Comparison of ENCODE assay signal across 8 cellular contexts in genomic region chr19:3154957-3155736, GRCh38. TPM values are rescaled to one million over a fixed set of nuclear protein-coding genes. Genes with fewer than 3 reads are reported as not detected.
A peak's percentile ranks its signal among the peaks of the same experiment; 100 is the strongest.
DNase-seq lines count a peak whose midpoint lies in the region; ATAC-seq lines count a peak whose summit lies in the region.

No MANE protein-coding gene starts in this region.

- peak overlapping the region; percentile 45 to 78 (median 70) for H3K4me3 Mint-ChIP-seq in CD4-positive, CD25-positive, alpha-beta regulatory T cell

- H3K4me1 ChIP-seq in CD4-positive, CD25-positive, alpha-beta regulatory T cell (ENCODE audit: control insufficient read depth, insufficient read depth, low read length, poor library complexity, severe bottlenecking), result peaks cover 20% of the 10 kb centered on the region

- H3K4me1 Mint-ChIP-seq in CD4-positive, CD25-positive, alpha-beta regulatory T cell, result peaks cover 0 to 13% (median 9%) of the 10 kb centered on the region in 4 donors

- peak overlapping the region; percentile 69 for H3K27ac ChIP-seq in CD4-positive, CD25-positive, alpha-beta regulatory T cell (ENCODE audit: insufficient read depth, low read length, poor library complexity, severe bottlenecking)

- peak overlapping the region; percentile 64 for H3K4me3 ChIP-seq in CD4-positive, CD25-positive, alpha-beta regulatory T cell (ENCODE audit: low read depth, low read length)

- intact Hi-C loops in posterior vena cava (cut with DNase I), result loop anchor here in 1 of 2 donors (2.0 kb wide), 1 partner anchor 26 kb away; no protein-coding TSS in a partner anchor

- H3K9me3 Mint-ChIP-seq in CD4-positive, CD25-positive, alpha-beta regulatory T cell, result peaks cover 0 to 3% (median 0%) of the 10 kb centered on the region in 7 donors

- ATAC-seq in CD4-positive, CD25-positive, alpha-beta regulatory T cell (ENCODE audit: low read depth in 2 of 2), result peak; percentile 84 to 87
- ATAC-seq in GM21576 (IDR thresholded peaks at IDR 0.05; ENCODE audit: unreplicated experiment), result peak; percentile 65
- peak; percentile 80 for ATAC-seq in esophagus mucosa

- no peaks in the 10 kb centered on the region for H3K27me3 Mint-ChIP-seq in CD4-positive, CD25-positive, alpha-beta regulatory T cell

- peaks cover 3% of the 10 kb centered on the region for H3K36me3 ChIP-seq in CD4-positive, CD25-positive, alpha-beta regulatory T cell (ENCODE audit: control insufficient read depth, insufficient read depth, low read length)

- DNase-seq in CD4-positive, CD25-positive, alpha-beta regulatory T cell, result peak; percentile 55 to 91 (median 64)
- DNase-seq in NCI-H2171 treated with DMSO at 0.1 percent for 48 hours (lab: John Stamatoyannopoulos, UW), result peak; percentile 98
- DNase-seq in activated CD8-positive, alpha-beta memory T cell treated with anti-CD3 and anti-CD28 coated beads, Interleukin-2, amount 50 U/mL, for 1 hour (ENCODE audit: extremely low read depth), result peak; percentile 71
- DNase-seq in posterior vena cava (ENCODE audit: low spot score), result peak; percentile 95
- no peak for DNase-seq in NCI-H2107 (lab: John Stamatoyannopoulos, UW)
- DNase-seq in HT-29 (ENCODE audit: low spot score), result no peak

- H3K27me3 ChIP-seq in CD4-positive, CD25-positive, alpha-beta regulatory T cell (ENCODE audit: control insufficient read depth, insufficient read depth, low read length), result no peaks in the 10 kb centered on the region

- H3K27ac Mint-ChIP-seq in CD4-positive, CD25-positive, alpha-beta regulatory T cell, result peak overlapping the region in 2 of 3 donors; percentile 60 to 84

- H3K36me3 Mint-ChIP-seq in CD4-positive, CD25-positive, alpha-beta regulatory T cell, result peaks cover 1% of the 10 kb centered on the region

- no peaks in the 10 kb centered on the region for H3K9me3 ChIP-seq in CD4-positive, CD25-positive, alpha-beta regulatory T cell (ENCODE audit: control insufficient read depth in 2 of 2, low read length in 2 of 2)

RNA-seq across cellular contexts. Expression of gene GNA15, which starts 19.3 kb away (rescaled TPM):
- total RNA-seq in CD4-positive, CD25-positive, alpha-beta regulatory T cell, result 43.0 TPM
- polyA plus RNA-seq in CD4-positive, CD25-positive, alpha-beta regulatory T cell, result 1 to 10 TPM; 4.1 to 8.0 (median 6.2) TPM
- total RNA-seq in esophagus mucosa, result 105 TPM
- 1 to 10 TPM; 7.0 to 9.9 TPM for total RNA-seq in posterior vena cava
- total RNA-seq in HT-29 (2014; rRNA removed; shearing (Covaris generic)), result 15.9 and 20.0 TPM in 2 replicates

RNA-seq across cellular contexts. Expression of gene S1PR4, which starts 23.4 kb away (rescaled TPM):
- 159 TPM for total RNA-seq in CD4-positive, CD25-positive, alpha-beta regulatory T cell
- polyA plus RNA-seq in CD4-positive, CD25-positive, alpha-beta regulatory T cell, result 100 to 1,000 TPM; 706 to 902 (median 799) TPM
- 1.1 TPM for total RNA-seq in esophagus mucosa
- 1 to 10 TPM; 1.7 to 3.1 TPM for total RNA-seq in posterior vena cava
- total RNA-seq in HT-29 (2014; rRNA removed; shearing (Covaris generic)), result not detected in 2 replicates

RNA-seq across cellular contexts. Expression of gene NCLN, which starts 30.6 kb away (rescaled TPM):
- 48.0 TPM for total RNA-seq in CD4-positive, CD25-positive, alpha-beta regulatory T cell
- polyA plus RNA-seq in CD4-positive, CD25-positive, alpha-beta regulatory T cell, result 10 to 100 TPM; 13.3 to 30.8 (median 20.4) TPM
- total RNA-seq in esophagus mucosa, result 37.5 TPM
- 10 to 100 TPM; 37.7 to 40.4 TPM for total RNA-seq in posterior vena cava
- total RNA-seq in HT-29 (2014; rRNA removed; shearing (Covaris generic)), result 95.3 and 104 TPM in 2 replicates

Comparison
In these comparisons a context has a peak if more than half of its experiments do, and no peak if none do; other contexts are left out.
1. DNase-seq: peak in CD4-positive, CD25-positive, alpha-beta regulatory T cell (3 of 3), NCI-H2171 treated with DMSO at 0.1 percent for 48 hours (single experiment), activated CD8-positive, alpha-beta memory T cell treated with anti-CD3 and anti-CD28 coated beads, Interleukin-2, amount 50 U/mL, for 1 hour (single experiment) and posterior vena cava (single experiment); none in NCI-H2107 (single experiment) and HT-29 (single experiment).
2. RNA of gene S1PR4, which starts 23.4 kb away (total RNA-seq): 159 TPM in CD4-positive, CD25-positive, alpha-beta regulatory T cell (single experiment); 1.7 to 3.1 TPM in posterior vena cava, 1.1 TPM in esophagus mucosa (single experiment) and not detected in HT-29; every median in the first group is over 10 times any median in the second.
3. Peak in every context shown above with its lines, with median percentiles within 50 percentile points of each other: ATAC-seq.